In the genomic region with DNA sequence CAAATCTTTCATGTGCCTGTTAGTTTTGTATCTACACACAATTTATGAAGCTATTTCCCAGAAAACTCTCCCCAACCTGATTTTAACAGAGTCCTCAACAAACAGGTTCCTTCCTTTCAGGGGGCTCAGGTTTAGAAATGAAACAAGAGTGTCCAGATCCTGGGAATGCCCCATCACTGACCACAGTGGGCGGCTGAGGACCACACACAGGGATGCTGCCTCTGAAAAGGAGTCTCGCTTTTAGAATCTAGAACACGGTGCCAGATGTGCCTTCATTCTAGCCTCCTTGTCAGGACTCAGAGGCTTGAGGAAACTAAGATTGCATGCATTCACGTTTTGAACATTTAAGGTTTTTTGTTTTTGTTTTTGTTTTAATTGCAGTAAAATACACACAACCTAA, we compare ENCODE assay signal across 24 cellular contexts.
A peak's percentile ranks its signal among the peaks of the same experiment; 100 is the strongest.
DNase-seq lines count a peak whose midpoint lies in the region; ATAC-seq lines count a peak whose summit lies in the region.
"Had no signal": no experiment of that assay in that cellular context is flagged by ENCODE, and none has a peak within 500 bp of the region (broad histone marks: within the 10 kb centered on the region; RNA-seq: fewer than 3 reads in every experiment).

No MANE protein-coding gene starts in this region.

- H3K36me3 ChIP-seq in ES-I3 (ENCODE audit: insufficient read depth, low read length) (no peaks in the 10 kb centered on the region), HUES64 (ENCODE audit: insufficient read depth, low read length) (no peaks in the 10 kb centered on the region), iPS-15b (ENCODE audit: control insufficient read depth, insufficient read depth, low read length) (no peaks in the 10 kb centered on the region)
- H3K36me3 ChIP-seq: SJCRH30 had no signal

- H3K4me1 ChIP-seq in ES-I3 (ENCODE audit: insufficient read depth, low read length): peaks cover 36% of the 10 kb centered on the region
- H3K4me1 ChIP-seq in HUES64 (ENCODE audit: insufficient read depth, low read length): peaks cover 67% of the 10 kb centered on the region
- peaks cover 60% of the 10 kb centered on the region for H3K4me1 ChIP-seq in iPS-15b (ENCODE audit: control insufficient read depth, insufficient read depth, low read length)
- H3K4me1 ChIP-seq: Caco-2 had no signal

- H3K9me3 ChIP-seq in ES-I3 (ENCODE audit: control insufficient read depth, insufficient read depth, low read length) (no peaks in the 10 kb centered on the region), HUES64 (ENCODE audit: insufficient read depth, low read depth, low read length) (no peaks in the 10 kb centered on the region), iPS-15b (ENCODE audit: control insufficient read depth, insufficient read depth, low read length) (no peaks in the 10 kb centered on the region)
- H3K9me3 ChIP-seq: Caco-2, SJCRH30 had no signal

- H3K27me3 Mint-ChIP-seq in activated T-helper 1 cell treated with anti-CD3 and anti-CD28 coated beads, Interleukin-12 subunit alpha, Interleukin-12 subunit beta, Interleukin-2, Interleukin-4 antibody, amounts not matched to agents 30 ng/mL and 10 ng/mL and 1 ng/mL, durations not matched to agents 14 hours and 24 hours and 36 hours (ENCODE audit: insufficient read depth): no peaks in the 10 kb centered on the region
- H3K27me3 Mint-ChIP-seq: IgD-negative memory B cell had no signal

- H3K4me3 ChIP-seq in HUES64 (ENCODE audit: low read length): peak overlapping the region; percentile 50; the same call in 1 of the 2 replicates
- H3K4me3 ChIP-seq in iPS-15b (ENCODE audit: low read depth, low read length): no peak overlapping the region
- H3K4me3 ChIP-seq: SJCRH30 had no signal

- peak overlapping the region; percentile 52; the same call in 1 of the 2 replicates for H3K27ac ChIP-seq in HUES64 (ENCODE audit: low read depth, low read length)
- H3K27ac ChIP-seq: 22Rv1, C4-2B, SJCRH30 had no signal

- no peak for ATAC-seq in HG02938 (IDR thresholded peaks at IDR 0.05; ENCODE audit: unreplicated experiment)
- ATAC-seq in sciatic nerve: no peak
- ATAC-seq: CD8-positive, alpha-beta T cell; PC-3; Right ventricle myocardium inferior had no signal

- no peak overlapping the region for H3K27ac Mint-ChIP-seq in activated T-helper 1 cell treated with anti-CD3 and anti-CD28 coated beads, Interleukin-12 subunit alpha, Interleukin-12 subunit beta, Interleukin-2, Interleukin-4 antibody, amounts not matched to agents 30 ng/mL and 10 ng/mL and 1 ng/mL, durations not matched to agents 14 hours and 24 hours and 36 hours
- H3K27ac Mint-ChIP-seq: B cell; CD8-positive, alpha-beta T cell; IgD-negative memory B cell had no signal

- 6% methylated on average over 4 of the region's 4 CpGs for WGBS in HUES64

- H3K36me3 Mint-ChIP-seq in activated T-helper 1 cell treated with anti-CD3 and anti-CD28 coated beads, Interleukin-12 subunit alpha, Interleukin-12 subunit beta, Interleukin-2, Interleukin-4 antibody, amounts not matched to agents 30 ng/mL and 10 ng/mL and 1 ng/mL, durations not matched to agents 14 hours and 24 hours and 36 hours (ENCODE audit: low read depth): no peaks in the 10 kb centered on the region
- H3K36me3 Mint-ChIP-seq: CD8-positive, alpha-beta T cell; IgD-negative memory B cell had no signal

- DNase-seq in ecto neural progenitor cell (ENCODE audit: low spot score) (peak; percentile 64), hippocampal formation (lab: John Stamatoyannopoulos, UW) (no peak), sciatic nerve (ENCODE audit: low spot score) (no peak)
- DNase-seq in activated T-helper 1 cell treated with anti-CD3 and anti-CD28 coated beads, Interleukin-12 subunit alpha, Interleukin-12 subunit beta, Interleukin-2, Interleukin-4 antibody, amounts not matched to agents 30 ng/mL and 10 ng/mL and 1 ng/mL, durations not matched to agents 14 hours and 24 hours and 36 hours (ENCODE audit: low spot score): no peak
- DNase-seq: Caco-2; CD8-positive, alpha-beta T cell; DMS79; EL; NCI-H1092 treated with DMSO at 0.1 percent for 48 hours; NCI-H187 treated with DMSO at 0.1 percent for 48 hours; NCI-H2171 treated with DMSO at 0.1 percent for 48 hours; NCI-H345; NCI-H524 treated with DMSO at 0.1 percent for 48 hours; PC-3 had no signal

- H3K4me3 Mint-ChIP-seq in activated T-helper 1 cell treated with anti-CD3 and anti-CD28 coated beads, Interleukin-12 subunit alpha, Interleukin-12 subunit beta, Interleukin-2, Interleukin-4 antibody, amounts not matched to agents 30 ng/mL and 10 ng/mL and 1 ng/mL, durations not matched to agents 14 hours and 24 hours and 36 hours: no peak overlapping the region
- H3K4me3 Mint-ChIP-seq: B cell; CD8-positive, alpha-beta T cell had no signal

- H3K27me3 ChIP-seq in HUES64 (ENCODE audit: insufficient read depth, low read length) (peaks cover 17% of the 10 kb centered on the region), iPS-15b (ENCODE audit: control insufficient read depth, insufficient read depth, low read length) (peaks cover 28% of the 10 kb centered on the region)
- H3K27me3 ChIP-seq: SJCRH30 had no signal

- H3K9ac ChIP-seq in ES-I3 (ENCODE audit: low read depth, low read length): peak overlapping the region; percentile 2; the same call in 1 of the 2 replicates
- no peak overlapping the region for H3K9ac ChIP-seq in HUES64 (ENCODE audit: low read depth, low read length)
- H3K9ac ChIP-seq in iPS-15b (ENCODE audit: low read depth, low read length): peak overlapping the region; percentile 40

- intact Hi-C loops in activated T-helper 1 cell treated with anti-CD3 and anti-CD28 coated beads, Interleukin-12 subunit alpha, Interleukin-12 subunit beta, Interleukin-2, Interleukin-4 antibody, amounts not matched to agents 30 ng/mL and 10 ng/mL and 1 ng/mL, durations not matched to agents 14 hours and 24 hours and 36 hours (cut with micrococcal nuclease): no loop called here
- intact Hi-C loops in sciatic nerve (cut with DNase I): no loop called here

- H3K4me1 Mint-ChIP-seq in activated T-helper 1 cell treated with anti-CD3 and anti-CD28 coated beads, Interleukin-12 subunit alpha, Interleukin-12 subunit beta, Interleukin-2, Interleukin-4 antibody, amounts not matched to agents 30 ng/mL and 10 ng/mL and 1 ng/mL, durations not matched to agents 14 hours and 24 hours and 36 hours (ENCODE audit: low read depth): peaks cover 51% of the 10 kb centered on the region
- H3K4me1 Mint-ChIP-seq: B cell had no signal

- no peaks in the 10 kb centered on the region for H3K9me3 Mint-ChIP-seq in activated T-helper 1 cell treated with anti-CD3 and anti-CD28 coated beads, Interleukin-12 subunit alpha, Interleukin-12 subunit beta, Interleukin-2, Interleukin-4 antibody, amounts not matched to agents 30 ng/mL and 10 ng/mL and 1 ng/mL, durations not matched to agents 14 hours and 24 hours and 36 hours
- H3K9me3 Mint-ChIP-seq: CD8-positive, alpha-beta T cell; IgD-negative memory B cell had no signal
